8 cellular contexts compared by ENCODE assay signal in genomic region chr13:113448885-113449692, GRCh38. TPM values are rescaled to one million over a fixed set of nuclear protein-coding genes. Genes with fewer than 3 reads are reported as not detected.
DNase-seq lines count a peak whose midpoint lies in the region; ATAC-seq and TF ChIP-seq lines count a peak whose summit lies in the region.

No MANE protein-coding gene starts in this region.

- H3K36me3 ChIP-seq in neural progenitor cell = no peaks in the 10 kb centered on the region

- peaks cover 3% of the 10 kb centered on the region for H3K27me3 Mint-ChIP-seq in neural progenitor cell (ENCODE audit: insufficient read depth, low read depth)

- no peaks in the 10 kb centered on the region for H3F3A ChIP-seq in neural progenitor cell (ENCODE audit: low read depth)

- H3K9me3 ChIP-seq in neural progenitor cell (ENCODE audit: low read depth) = no peaks in the 10 kb centered on the region

- H3K4me3 ChIP-seq in cardiac fibroblast (replicated peaks in 1 of 2; ENCODE audit: low read depth in 2 of 2, low read length in 2 of 2) = peak overlapping the region; percentile 5 to 7
- H3K4me3 ChIP-seq in neural progenitor cell = no peak overlapping the region

- H3K4me1 ChIP-seq in neural progenitor cell = no peaks in the 10 kb centered on the region

- ATAC-seq in GM19397 (IDR thresholded peaks at IDR 0.05; ENCODE audit: unreplicated experiment) = peak; percentile 41
- no peak for ATAC-seq in HG03280 (IDR thresholded peaks at IDR 0.05; ENCODE audit: unreplicated experiment)
- no peak for ATAC-seq in GM18870 (IDR thresholded peaks at IDR 0.05; ENCODE audit: unreplicated experiment)

- H2AFZ ChIP-seq in neural progenitor cell (replicated peaks) = no peak overlapping the region

- no peaks in the 10 kb centered on the region for H3K9me3 Mint-ChIP-seq in neural progenitor cell

- no peaks in the 10 kb centered on the region for H3K27me3 ChIP-seq in neural progenitor cell

- no peaks in the 10 kb centered on the region for H4K20me1 ChIP-seq in neural progenitor cell (ENCODE audit: low read depth)

- in situ Hi-C loops in GM13977 (cut with MboI; ENCODE audit: low pct_unique_long_range_greater_than_20kb, low sequenced_read_pairs, unreplicated experiment) = no loop called here

- H3K4me3 Mint-ChIP-seq in neural progenitor cell = no peak overlapping the region

- peak overlapping the region; percentile 83 for H3K27ac Mint-ChIP-seq in neural progenitor cell

- H3K79me2 ChIP-seq in neural progenitor cell (ENCODE audit: low read depth) = no peaks in the 10 kb centered on the region

- H3K27ac ChIP-seq in neural progenitor cell = no peak overlapping the region

- TF ChIP-seq CTCF in cardiac fibroblast (IDR thresholded peaks at IDR 0.05; ENCODE audit: low read depth, low read length) (no peak), neural progenitor cell (IDR thresholded peaks at IDR 0.05) (no peak), GM13977 (IDR thresholded peaks at IDR 0.05; ENCODE audit: extremely low read depth, insufficient read depth, missing control alignments) (no peak)

- peaks cover 11% of the 10 kb centered on the region for H3K4me1 Mint-ChIP-seq in neural progenitor cell

- H3K9ac ChIP-seq in neural progenitor cell = no peak overlapping the region

- H3K4me2 ChIP-seq in neural progenitor cell = no peak overlapping the region

- H3K36me3 Mint-ChIP-seq in neural progenitor cell = peaks cover 10% of the 10 kb centered on the region

- peak; percentile 99 for DNase-seq in NCI-H1105 treated with DMSO at 0.1 percent for 48 hours (lab: John Stamatoyannopoulos, UW)
- DNase-seq in SW 1271 (lab: John Stamatoyannopoulos, UW) = peak; percentile 27 to 66
- peak; percentile 22 to 36 for DNase-seq in cardiac fibroblast (ENCODE audit: low read depth in 2 of 2)
- no peak for DNase-seq in neural progenitor cell (ENCODE audit: low spot score)
- no peak for DNase-seq in GM13977 (ENCODE audit: low spot score)

RNA-seq across cellular contexts. Expression of gene ADPRHL1, which starts 4.2 kb away (rescaled TPM):
- total RNA-seq in neural progenitor cell (ENCODE audit: low replicate concordance) = 0.22 and 0.43 TPM in 2 replicates

RNA-seq across cellular contexts. Expression of gene DCUN1D2, which starts 41.4 kb away (rescaled TPM):
- total RNA-seq in neural progenitor cell (ENCODE audit: low replicate concordance) = 17.4 and 23.8 TPM in 2 replicates

Comparison
In these comparisons a context has a peak if more than half of its experiments do, and no peak if none do; other contexts are left out.
1. DNase-seq: peak in NCI-H1105 treated with DMSO at 0.1 percent for 48 hours (single experiment), SW 1271 (2 of 2) and cardiac fibroblast (2 of 2); none in neural progenitor cell (single experiment) and GM13977 (single experiment).